Comparison of ENCODE assay signal across 19 cellular contexts in genomic region chr1:13619909-13620308, GRCh38. TPM values are rescaled to one million over a fixed set of nuclear protein-coding genes. Genes with fewer than 3 reads are reported as not detected.
DNase-seq lines count a peak whose midpoint lies in the region; ATAC-seq, FAIRE-seq and TF ChIP-seq lines count a peak whose summit lies in the region.
"Had no signal": no experiment of that assay in that cellular context is flagged by ENCODE, and none has a peak within 500 bp of the region (broad histone marks: within the 10 kb centered on the region; RNA-seq: fewer than 3 reads in every experiment).

No MANE protein-coding gene starts in this region.

- in situ Hi-C loops in gastrocnemius medialis (cut with MboI; ENCODE audit: low sequenced_read_pairs in 4 of 4): no loop called here

- H3K9me3 ChIP-seq in hepatocyte (ENCODE audit: low read depth): no peaks in the 10 kb centered on the region
- no peaks in the 10 kb centered on the region for H3K9me3 ChIP-seq in gastrocnemius medialis
- H3K9me3 ChIP-seq: adrenal gland had no signal

- no peak for FAIRE-seq in bronchial epithelial cell (lab: Jason Lieb, UNC)
- FAIRE-seq: colon had no signal

- H3K4me3 Mint-ChIP-seq in activated T-cell treated with anti-CD3 and anti-CD28 coated beads, Interleukin-2, amount 50 U/mL, for 24 hours: no peak overlapping the region
- H3K4me3 Mint-ChIP-seq: CD8-positive, alpha-beta memory T cell; natural killer cell treated with Interleukin-12 subunit alpha and Interleukin-12 subunit beta and Interleukin-15 and Interleukin-18, amount 100 ng/mL, for 72 hours had no signal

- H3K4me1 Mint-ChIP-seq in activated T-cell treated with anti-CD3 and anti-CD28 coated beads, Interleukin-2, amount 50 U/mL, for 24 hours (ENCODE audit: low read depth): no peaks in the 10 kb centered on the region
- H3K4me1 Mint-ChIP-seq: CD8-positive, alpha-beta memory T cell had no signal

- WGBS in hepatocyte (ENCODE audit: low lambda C conversion rate, missing lambda C conversion rate): 61% methylated on average over 8 of the region's 8 CpGs

- peaks cover 1% of the 10 kb centered on the region for H3K36me3 ChIP-seq in bronchial epithelial cell (ENCODE audit: control insufficient read depth, insufficient read depth, low read length)
- no peaks in the 10 kb centered on the region for H3K36me3 ChIP-seq in hepatocyte (replicated peaks; ENCODE audit: insufficient read depth, low read depth)
- H3K36me3 ChIP-seq in gastrocnemius medialis: peaks cover 0 to 8% of the 10 kb centered on the region in 2 donors
- H3K36me3 ChIP-seq: adrenal gland had no signal

- H3K27ac ChIP-seq in hepatocyte: peak overlapping the region; percentile 92
- peak overlapping the region; percentile 64 to 90 (median 84) for H3K27ac ChIP-seq in gastrocnemius medialis
- H3K27ac ChIP-seq: epithelial cell of prostate had no signal

- peak; percentile 6 to 64 for TF ChIP-seq POLR2A in gastrocnemius medialis (IDR thresholded peaks at IDR 0.05)

- H3K27ac Mint-ChIP-seq in activated T-cell treated with anti-CD3 and anti-CD28 coated beads, Interleukin-2, amount 50 U/mL, for 24 hours: no peak overlapping the region
- H3K27ac Mint-ChIP-seq: CD8-positive, alpha-beta memory T cell; natural killer cell treated with Interleukin-12 subunit alpha and Interleukin-12 subunit beta and Interleukin-15 and Interleukin-18, amount 100 ng/mL, for 72 hours had no signal

- no peak overlapping the region for H2AFZ ChIP-seq in hepatocyte

- intact Hi-C loops in gastrocnemius medialis (cut with DNase I; ENCODE audit: low total_unique reads): no loop called here

- H3K4me2 ChIP-seq in hepatocyte: no peak overlapping the region

- H3K4me3 ChIP-seq in bronchial epithelial cell (ENCODE audit: low read depth, low read length) (no peak overlapping the region), hepatocyte (no peak overlapping the region), gastrocnemius medialis (no peak overlapping the region)
- H3K4me3 ChIP-seq: adrenal gland had no signal

- H4K20me1 ChIP-seq in hepatocyte (ENCODE audit: insufficient read depth, poor library complexity, severe bottlenecking): no peaks in the 10 kb centered on the region

- H3K27me3 ChIP-seq in bronchial epithelial cell (ENCODE audit: control insufficient read depth, insufficient read depth, low read length) (no peaks in the 10 kb centered on the region), hepatocyte (no peaks in the 10 kb centered on the region), gastrocnemius medialis (no peaks in the 10 kb centered on the region)
- H3K27me3 ChIP-seq: adrenal gland had no signal

- ATAC-seq in gastrocnemius medialis (peak; percentile 96 to 97), HG03045 (IDR thresholded peaks at IDR 0.05; ENCODE audit: unreplicated experiment) (no peak), left lobe of liver (no peak), HG02938 (IDR thresholded peaks at IDR 0.05; ENCODE audit: unreplicated experiment) (no peak)
- ATAC-seq: natural killer cell treated with Interleukin-12 subunit alpha and Interleukin-12 subunit beta and Interleukin-15 and Interleukin-18, amount 100 ng/mL, for 72 hours had no signal

- H3K27me3 Mint-ChIP-seq in activated T-cell treated with anti-CD3 and anti-CD28 coated beads, Interleukin-2, amount 50 U/mL, for 24 hours: peaks cover 28% of the 10 kb centered on the region

- H3K79me2 ChIP-seq in hepatocyte: no peaks in the 10 kb centered on the region

- no peaks in the 10 kb centered on the region for H3K9me3 Mint-ChIP-seq in activated T-cell treated with anti-CD3 and anti-CD28 coated beads, Interleukin-2, amount 50 U/mL, for 24 hours
- H3K9me3 Mint-ChIP-seq: natural killer cell treated with Interleukin-12 subunit alpha and Interleukin-12 subunit beta and Interleukin-15 and Interleukin-18, amount 100 ng/mL, for 72 hours had no signal

- TF ChIP-seq CTCF in bronchial epithelial cell (IDR thresholded peaks at IDR 0.05; ENCODE audit: insufficient read depth, low read length, severe bottlenecking) (no peak), hepatocyte (IDR thresholded peaks at IDR 0.05; ENCODE audit: poor library complexity) (no peak), gastrocnemius medialis (IDR thresholded peaks at IDR 0.05 in 4 of 5, conservative IDR thresholded peaks at IDR 0.05 in 1 of 5) (no peak)

- peaks cover 15% of the 10 kb centered on the region for H3K4me1 ChIP-seq in hepatocyte (ENCODE audit: insufficient read depth)
- peaks cover 8 to 16% of the 10 kb centered on the region in 2 donors for H3K4me1 ChIP-seq in gastrocnemius medialis
- H3K4me1 ChIP-seq: adrenal gland had no signal

- DNase-seq in AG20443 (ENCODE audit: low spot score): peak; percentile 26
- peak; percentile 78 for DNase-seq in bronchial epithelial cell (ENCODE audit: low read depth)
- DNase-seq in hepatocyte (ENCODE audit: low spot score): peak; percentile 68
- peak; percentile 60 to 90 for DNase-seq in gastrocnemius medialis
- no peak for DNase-seq in left lobe of liver (ENCODE audit: low spot score)
- DNase-seq in activated T-cell treated with anti-CD3 and anti-CD28 coated beads, Interleukin-2, amount 50 U/mL, for 24 hours: no peak
- DNase-seq: activated CD4-positive, alpha-beta T cell treated with anti-CD3 and anti-CD28 coated beads, Interleukin-2, amount 50 U/mL, for 48 hours; CD8-positive, alpha-beta memory T cell; EL; H7; NCI-H2029; NCI-H510A treated with DMSO at 0.1 percent for 48 hours; stimulated activated CD4-positive, alpha-beta T cell treated with anti-CD3 and anti-CD28 coated beads, Interleukin-1b, Interleukin-23, amount 100 ng/mL, for 48 hours had no signal

- H3K36me3 Mint-ChIP-seq in activated T-cell treated with anti-CD3 and anti-CD28 coated beads, Interleukin-2, amount 50 U/mL, for 24 hours (ENCODE audit: low read depth): no peaks in the 10 kb centered on the region
- H3K36me3 Mint-ChIP-seq: CD8-positive, alpha-beta memory T cell; natural killer cell treated with Interleukin-12 subunit alpha and Interleukin-12 subunit beta and Interleukin-15 and Interleukin-18, amount 100 ng/mL, for 72 hours had no signal

- H3K9me2 ChIP-seq in hepatocyte (replicated peaks; ENCODE audit: insufficient read depth): no peaks in the 10 kb centered on the region

RNA-seq across cellular contexts. Expression of gene PDPN, which starts 36.3 kb away (rescaled TPM):
- total RNA-seq in bronchial epithelial cell (3.2 and 3.5 TPM in 2 replicates), hepatocyte (305 and 332 TPM in 2 replicates), gastrocnemius medialis (10 to 100 TPM in 2 of 4 donors, 1 to 10 TPM in 2; 9.8 to 42.5 (median 21.3) TPM), left lobe of liver (0.33 TPM)
- 478 and 508 TPM in 2 replicates for polyA plus RNA-seq in hepatocyte
- total RNA-seq: natural killer cell treated with Interleukin-12 subunit alpha and Interleukin-12 subunit beta and Interleukin-15 and Interleukin-18, amount 100 ng/mL, for 72 hours had no signal
- polyA plus RNA-seq: CD8-positive, alpha-beta memory T cell had no signal

Comparison
In these comparisons a context has a peak if more than half of its experiments do, and no peak if none do; other contexts are left out.
1. DNase-seq: peak in AG20443 (single experiment), bronchial epithelial cell (single experiment), hepatocyte (single experiment) and gastrocnemius medialis (2 of 2); none in left lobe of liver (single experiment) and activated T-cell treated with anti-CD3 and anti-CD28 coated beads, Interleukin-2, amount 50 U/mL, for 24 hours (single experiment).
2. ATAC-seq: peak in gastrocnemius medialis (2 of 2); none in HG03045 (single experiment), left lobe of liver (single experiment) and HG02938 (single experiment).